ENCODE assay signal across 12 cellular contexts in genomic region chr6:159842035-159842434, GRCh38. TPM values are rescaled to one million over a fixed set of nuclear protein-coding genes. Genes with fewer than 3 reads are reported as not detected.
DNase-seq lines count a peak whose midpoint lies in the region; ATAC-seq and TF ChIP-seq lines count a peak whose summit lies in the region.
"Had no signal": no experiment of that assay in that cellular context is flagged by ENCODE, and none has a peak within 500 bp of the region (broad histone marks: within the 10 kb centered on the region; RNA-seq: fewer than 3 reads in every experiment).

No MANE protein-coding gene starts in this region.

- H3K4me3 Mint-ChIP-seq in HFFc6: no peak overlapping the region
- H3K4me3 Mint-ChIP-seq: activated naive CD8-positive, alpha-beta T cell had no signal

- H3K9me3 Mint-ChIP-seq in HFFc6: no peaks in the 10 kb centered on the region

- CTCF ChIA-PET in AG04450 (lab: Charles Lee): no interaction called here

- no peak for ATAC-seq in HG03565 (IDR thresholded peaks at IDR 0.05; ENCODE audit: unreplicated experiment)

- no peak overlapping the region for H3K4me3 ChIP-seq in AG04450 (ENCODE audit: low read depth, low read length)
- no peak overlapping the region for H3K4me3 ChIP-seq in kidney epithelial cell (ENCODE audit: low read depth, low read length)

- H3K36me3 ChIP-seq in kidney epithelial cell (ENCODE audit: control insufficient read depth, insufficient read depth, low read length): no peaks in the 10 kb centered on the region

- H3K27ac ChIP-seq in AG04450 (ENCODE audit: low read depth, low read length): no peak overlapping the region

- no peaks in the 10 kb centered on the region for H3K36me3 Mint-ChIP-seq in HFFc6 (ENCODE audit: low read depth)
- H3K36me3 Mint-ChIP-seq: activated naive CD8-positive, alpha-beta T cell had no signal

- POLR2A ChIA-PET in AG04450 (lab: Yijun Ruan, JAX): no interaction called here

- peak; percentile 43 for TF ChIP-seq CTCF in AG04450 (IDR thresholded peaks at IDR 0.05; ENCODE audit: low read depth, low read length)
- TF ChIP-seq CTCF in HFFc6 (IDR thresholded peaks at IDR 0.05): peak; percentile 74
- TF ChIP-seq CTCF in kidney epithelial cell (IDR thresholded peaks at IDR 0.05; ENCODE audit: insufficient read depth, low read length, poor library complexity, severe bottlenecking): peak; percentile 22

- H3K27me3 Mint-ChIP-seq in HFFc6 (ENCODE audit: insufficient read depth): peaks cover 4% of the 10 kb centered on the region
- H3K27me3 Mint-ChIP-seq: activated naive CD8-positive, alpha-beta T cell had no signal

- no peaks in the 10 kb centered on the region for H3K27me3 ChIP-seq in AG04450 (ENCODE audit: control insufficient read depth, insufficient read depth, low read length)
- H3K27me3 ChIP-seq in kidney epithelial cell (ENCODE audit: control insufficient read depth, insufficient read depth, low read length): no peaks in the 10 kb centered on the region

- no peak overlapping the region for H3K27ac Mint-ChIP-seq in HFFc6
- H3K27ac Mint-ChIP-seq: activated naive CD8-positive, alpha-beta T cell had no signal

- DNase-seq in AG04450 (ENCODE audit: low read depth, low spot score) (no peak), HFFc6 (peak; percentile 23), amniotic epithelial cell (ENCODE audit: low read depth) (peak; percentile 19), kidney epithelial cell (ENCODE audit: low read depth) (no peak), kidney glomerular epithelial cell (lab: John Stamatoyannopoulos, UW) (no peak)
- no peak for DNase-seq in activated CD8-positive, alpha-beta memory T cell treated with anti-CD3 and anti-CD28 coated beads, Interleukin-2, amount 50 U/mL, for 48 hours
- DNase-seq in NK-92 treated with Interleukin-12 subunit alpha and Interleukin-12 subunit beta, amount 100 ng/mL, for 24 hours (lab: John Stamatoyannopoulos, UW): no peak
- DNase-seq: activated CD4-positive, alpha-beta T cell treated with anti-CD3 and anti-CD28 coated beads for 4 hours; COR-L47; NCI-H1048 had no signal

- peaks cover 2% of the 10 kb centered on the region; the same call in 1 of the 2 replicates for H3K9me3 ChIP-seq in AG04450 (ENCODE audit: control insufficient read depth, insufficient read depth, low read length)

- H3K4me1 Mint-ChIP-seq in HFFc6 (ENCODE audit: low read depth): peaks cover 18% of the 10 kb centered on the region

RNA-seq across cellular contexts. Expression of gene PNLDC1, which starts 42.0 kb away (rescaled TPM):
- polyA plus RNA-seq in AG04450 (2011; rRNA removed): 0.11 and 0.19 TPM in 2 replicates
- polyA minus RNA-seq in AG04450 (2011; rRNA and poly(A)+ RNA removed): 0.32 TPM in 1 of 2 replicates, not detected in the other
- total RNA-seq in HFFc6 (2021; fragmentation: NEBNext Ultra II Directional; extraction: Animal tissue kit (Norgen Biotek cat#: 25700)): not detected
- not detected in 2 replicates for total RNA-seq in kidney epithelial cell

RNA-seq across cellular contexts. Expression of gene MAS1, which starts 48.8 kb away (rescaled TPM):
- polyA plus RNA-seq in AG04450 (2011; rRNA removed): not detected in 2 replicates
- not detected in 2 replicates for polyA minus RNA-seq in AG04450 (2011; rRNA and poly(A)+ RNA removed)
- not detected for total RNA-seq in HFFc6 (2021; fragmentation: NEBNext Ultra II Directional; extraction: Animal tissue kit (Norgen Biotek cat#: 25700))
- total RNA-seq in kidney epithelial cell: not detected in 2 replicates

RNA-seq across cellular contexts. Expression of gene MRPL18, which starts 51.8 kb away (rescaled TPM):
- 80.4 and 96.7 TPM in 2 replicates for polyA plus RNA-seq in AG04450 (2011; rRNA removed)
- 26.6 and 31.1 TPM in 2 replicates for polyA minus RNA-seq in AG04450 (2011; rRNA and poly(A)+ RNA removed)
- 10 to 100 TPM; 74.1 to 93.6 (median 81.4) TPM for total RNA-seq in HFFc6 (2021; fragmentation: NEBNext Ultra II Directional; extraction: Animal tissue kit (Norgen Biotek cat#: 25700))
- total RNA-seq in kidney epithelial cell: 82.7 and 98.9 TPM in 2 replicates

RNA-seq across cellular contexts. Expression of gene TCP1, which starts 52.6 kb away (rescaled TPM):
- 132 and 182 TPM in 2 replicates for polyA plus RNA-seq in AG04450 (2011; rRNA removed)
- 135 and 171 TPM in 2 replicates for polyA minus RNA-seq in AG04450 (2011; rRNA and poly(A)+ RNA removed)
- 100 to 1,000 TPM; 212 to 270 (median 225) TPM for total RNA-seq in HFFc6 (2021; fragmentation: NEBNext Ultra II Directional; extraction: Animal tissue kit (Norgen Biotek cat#: 25700))
- 209 and 213 TPM in 2 replicates for total RNA-seq in kidney epithelial cell

Comparison
In these comparisons a context has a peak if more than half of its experiments do, and no peak if none do; other contexts are left out.
1. DNase-seq: peak in HFFc6 (single experiment) and amniotic epithelial cell (single experiment); none in AG04450 (single experiment), kidney epithelial cell (single experiment), kidney glomerular epithelial cell (single experiment), activated CD8-positive, alpha-beta memory T cell treated with anti-CD3 and anti-CD28 coated beads, Interleukin-2, amount 50 U/mL, for 48 hours (single experiment) and NK-92 treated with Interleukin-12 subunit alpha and Interleukin-12 subunit beta, amount 100 ng/mL, for 24 hours (single experiment).
2. CTCF ChIP-seq: peak in every context shown above with its lines; median percentile 74 in HFFc6; 43 in AG04450; 22 in kidney epithelial cell.